Comparison of ENCODE assay signal across 1 cellular context in the genomic region with DNA sequence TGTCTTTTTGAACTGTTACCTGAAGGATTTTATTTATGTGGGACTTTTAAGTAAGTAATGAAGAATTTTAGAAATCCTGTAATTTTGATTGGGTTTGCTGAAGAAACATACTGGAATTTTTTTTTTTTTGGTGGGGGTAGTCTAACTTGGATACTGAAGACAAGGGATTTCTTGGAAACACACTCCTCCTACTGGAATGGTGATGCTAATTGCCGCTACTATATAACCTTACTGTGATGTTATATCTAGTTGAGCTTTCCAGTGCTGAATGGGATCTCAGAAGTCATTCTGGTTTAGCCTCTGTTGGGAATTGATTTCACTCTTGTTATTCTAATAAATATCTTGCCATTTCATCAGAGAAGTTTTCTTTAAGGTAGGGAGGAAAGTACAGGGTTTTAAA.
TF ChIP-seq lines count a peak whose summit lies in the region.

No MANE protein-coding gene starts in this region.

TF ChIP-seq in GM12878, 131 proteins besides CTCF, POLR2A, EP300 and RAD21:
- TF ChIP-seq, protein P1, sequence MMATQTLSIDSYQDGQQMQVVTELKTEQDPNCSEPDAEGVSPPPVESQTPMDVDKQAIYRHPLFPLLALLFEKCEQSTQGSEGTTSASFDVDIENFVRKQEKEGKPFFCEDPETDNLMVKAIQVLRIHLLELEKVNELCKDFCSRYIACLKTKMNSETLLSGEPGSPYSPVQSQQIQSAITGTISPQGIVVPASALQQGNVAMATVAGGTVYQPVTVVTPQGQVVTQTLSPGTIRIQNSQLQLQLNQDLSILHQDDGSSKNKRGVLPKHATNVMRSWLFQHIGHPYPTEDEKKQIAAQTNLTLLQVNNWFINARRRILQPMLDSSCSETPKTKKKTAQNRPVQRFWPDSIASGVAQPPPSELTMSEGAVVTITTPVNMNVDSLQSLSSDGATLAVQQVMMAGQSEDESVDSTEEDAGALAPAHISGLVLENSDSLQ (IDR thresholded peaks at IDR 0.05), result no peak
- TF ChIP-seq NR2F1 (conservative IDR thresholded peaks at IDR 0.05), result no peak
- TF ChIP-seq, protein P2, sequence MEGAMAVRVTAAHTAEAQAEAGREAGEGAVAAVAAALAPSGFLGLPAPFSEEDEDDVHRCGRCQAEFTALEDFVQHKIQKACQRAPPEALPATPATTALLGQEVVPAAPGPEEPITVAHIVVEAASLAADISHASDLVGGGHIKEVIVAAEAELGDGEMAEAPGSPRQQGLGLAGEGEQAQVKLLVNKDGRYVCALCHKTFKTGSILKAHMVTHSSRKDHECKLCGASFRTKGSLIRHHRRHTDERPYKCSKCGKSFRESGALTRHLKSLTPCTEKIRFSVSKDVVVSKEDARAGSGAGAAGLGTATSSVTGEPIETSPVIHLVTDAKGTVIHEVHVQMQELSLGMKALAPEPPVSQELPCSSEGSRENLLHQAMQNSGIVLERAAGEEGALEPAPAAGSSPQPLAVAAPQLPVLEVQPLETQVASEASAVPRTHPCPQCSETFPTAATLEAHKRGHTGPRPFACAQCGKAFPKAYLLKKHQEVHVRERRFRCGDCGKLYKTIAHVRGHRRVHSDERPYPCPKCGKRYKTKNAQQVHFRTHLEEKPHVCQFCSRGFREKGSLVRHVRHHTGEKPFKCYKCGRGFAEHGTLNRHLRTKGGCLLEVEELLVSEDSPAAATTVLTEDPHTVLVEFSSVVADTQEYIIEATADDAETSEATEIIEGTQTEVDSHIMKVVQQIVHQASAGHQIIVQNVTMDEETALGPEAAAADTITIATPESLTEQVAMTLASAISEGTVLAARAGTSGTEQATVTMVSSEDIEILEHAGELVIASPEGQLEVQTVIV (IDR thresholded peaks at IDR 0.05; ENCODE audit: borderline replicate concordance, partially characterized antibody), result no peak
- TF ChIP-seq, protein P3, sequence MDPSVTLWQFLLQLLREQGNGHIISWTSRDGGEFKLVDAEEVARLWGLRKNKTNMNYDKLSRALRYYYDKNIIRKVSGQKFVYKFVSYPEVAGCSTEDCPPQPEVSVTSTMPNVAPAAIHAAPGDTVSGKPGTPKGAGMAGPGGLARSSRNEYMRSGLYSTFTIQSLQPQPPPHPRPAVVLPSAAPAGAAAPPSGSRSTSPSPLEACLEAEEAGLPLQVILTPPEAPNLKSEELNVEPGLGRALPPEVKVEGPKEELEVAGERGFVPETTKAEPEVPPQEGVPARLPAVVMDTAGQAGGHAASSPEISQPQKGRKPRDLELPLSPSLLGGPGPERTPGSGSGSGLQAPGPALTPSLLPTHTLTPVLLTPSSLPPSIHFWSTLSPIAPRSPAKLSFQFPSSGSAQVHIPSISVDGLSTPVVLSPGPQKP (IDR thresholded peaks at IDR 0.05; ENCODE audit: low read depth, low read length), result no peak
- no peak for TF ChIP-seq RFX5 (IDR thresholded peaks at IDR 0.05; ENCODE audit: low read depth, low read length)
- no peak for TF ChIP-seq CBFB (IDR thresholded peaks at IDR 0.05; ENCODE audit: low read depth)
- TF ChIP-seq, protein P4, sequence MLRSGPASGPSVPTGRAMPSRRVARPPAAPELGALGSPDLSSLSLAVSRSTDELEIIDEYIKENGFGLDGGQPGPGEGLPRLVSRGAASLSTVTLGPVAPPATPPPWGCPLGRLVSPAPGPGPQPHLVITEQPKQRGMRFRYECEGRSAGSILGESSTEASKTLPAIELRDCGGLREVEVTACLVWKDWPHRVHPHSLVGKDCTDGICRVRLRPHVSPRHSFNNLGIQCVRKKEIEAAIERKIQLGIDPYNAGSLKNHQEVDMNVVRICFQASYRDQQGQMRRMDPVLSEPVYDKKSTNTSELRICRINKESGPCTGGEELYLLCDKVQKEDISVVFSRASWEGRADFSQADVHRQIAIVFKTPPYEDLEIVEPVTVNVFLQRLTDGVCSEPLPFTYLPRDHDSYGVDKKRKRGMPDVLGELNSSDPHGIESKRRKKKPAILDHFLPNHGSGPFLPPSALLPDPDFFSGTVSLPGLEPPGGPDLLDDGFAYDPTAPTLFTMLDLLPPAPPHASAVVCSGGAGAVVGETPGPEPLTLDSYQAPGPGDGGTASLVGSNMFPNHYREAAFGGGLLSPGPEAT (IDR thresholded peaks at IDR 0.05; ENCODE audit: low read depth), result no peak
- TF ChIP-seq, protein P5, sequence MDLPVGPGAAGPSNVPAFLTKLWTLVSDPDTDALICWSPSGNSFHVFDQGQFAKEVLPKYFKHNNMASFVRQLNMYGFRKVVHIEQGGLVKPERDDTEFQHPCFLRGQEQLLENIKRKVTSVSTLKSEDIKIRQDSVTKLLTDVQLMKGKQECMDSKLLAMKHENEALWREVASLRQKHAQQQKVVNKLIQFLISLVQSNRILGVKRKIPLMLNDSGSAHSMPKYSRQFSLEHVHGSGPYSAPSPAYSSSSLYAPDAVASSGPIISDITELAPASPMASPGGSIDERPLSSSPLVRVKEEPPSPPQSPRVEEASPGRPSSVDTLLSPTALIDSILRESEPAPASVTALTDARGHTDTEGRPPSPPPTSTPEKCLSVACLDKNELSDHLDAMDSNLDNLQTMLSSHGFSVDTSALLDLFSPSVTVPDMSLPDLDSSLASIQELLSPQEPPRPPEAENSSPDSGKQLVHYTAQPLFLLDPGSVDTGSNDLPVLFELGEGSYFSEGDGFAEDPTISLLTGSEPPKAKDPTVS (IDR thresholded peaks at IDR 0.05; ENCODE audit: low read depth, low read length), result no peak
- TF ChIP-seq MTA2 (IDR thresholded peaks at IDR 0.05; ENCODE audit: low read depth), result no peak
- TF ChIP-seq, protein P6, sequence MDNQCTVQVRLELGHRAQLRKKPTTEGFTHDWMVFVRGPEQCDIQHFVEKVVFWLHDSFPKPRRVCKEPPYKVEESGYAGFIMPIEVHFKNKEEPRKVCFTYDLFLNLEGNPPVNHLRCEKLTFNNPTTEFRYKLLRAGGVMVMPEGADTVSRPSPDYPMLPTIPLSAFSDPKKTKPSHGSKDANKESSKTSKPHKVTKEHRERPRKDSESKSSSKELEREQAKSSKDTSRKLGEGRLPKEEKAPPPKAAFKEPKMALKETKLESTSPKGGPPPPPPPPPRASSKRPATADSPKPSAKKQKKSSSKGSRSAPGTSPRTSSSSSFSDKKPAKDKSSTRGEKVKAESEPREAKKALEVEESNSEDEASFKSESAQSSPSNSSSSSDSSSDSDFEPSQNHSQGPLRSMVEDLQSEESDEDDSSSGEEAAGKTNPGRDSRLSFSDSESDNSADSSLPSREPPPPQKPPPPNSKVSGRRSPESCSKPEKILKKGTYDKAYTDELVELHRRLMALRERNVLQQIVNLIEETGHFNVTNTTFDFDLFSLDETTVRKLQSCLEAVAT (IDR thresholded peaks at IDR 0.05), result no peak
- TF ChIP-seq JUND (IDR thresholded peaks at IDR 0.05; ENCODE audit: low read depth, low read length), result no peak
- TF ChIP-seq LARP7 (IDR thresholded peaks at IDR 0.05), result no peak
